In the genomic region with DNA sequence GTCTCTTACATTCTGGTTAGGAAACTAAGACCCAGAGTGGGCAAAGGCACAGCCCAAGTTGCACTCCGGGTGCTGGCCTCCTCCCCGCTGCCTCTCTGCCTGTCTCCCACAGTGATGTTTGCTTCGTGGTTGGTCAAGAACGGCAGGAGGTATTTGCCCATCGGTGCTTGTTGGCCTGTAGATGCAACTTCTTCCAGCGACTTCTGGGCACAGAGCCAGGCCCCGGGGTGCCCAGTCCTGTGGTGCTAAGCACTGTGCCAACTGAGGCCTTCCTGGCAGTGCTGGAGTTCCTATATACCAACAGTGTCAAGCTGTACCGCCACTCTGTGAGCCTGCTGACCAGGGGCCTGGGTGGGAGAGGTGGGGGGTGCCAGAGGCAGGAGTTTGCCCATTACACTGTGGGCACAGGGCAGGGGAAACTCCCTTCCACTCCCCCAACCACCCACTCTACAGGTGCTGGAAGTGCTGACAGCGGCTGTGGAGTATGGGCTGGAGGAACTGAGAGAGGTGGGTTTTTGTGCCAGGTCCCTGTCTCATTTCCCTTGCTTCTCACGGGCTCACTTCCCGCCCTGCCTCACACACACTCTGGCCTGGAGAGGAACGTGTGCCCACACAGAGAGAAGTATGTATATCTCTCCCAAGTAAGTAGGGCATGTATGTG, we compare ENCODE assay signal across 8 cellular contexts. TPM values are rescaled to one million over a fixed set of nuclear protein-coding genes. Genes with fewer than 3 reads are reported as not detected.
DNase-seq lines count a peak whose midpoint lies in the region; ATAC-seq and TF ChIP-seq lines count a peak whose summit lies in the region.

No MANE protein-coding gene starts in this region.

- peaks cover 25% of the 10 kb centered on the region for H3K79me2 ChIP-seq in fibroblast of lung (ENCODE audit: control insufficient read depth, insufficient read depth, low read length)

- H3K36me3 ChIP-seq in fibroblast of lung (ENCODE audit: control insufficient read depth, insufficient read depth, low read length) (peaks cover 25% of the 10 kb centered on the region), psoas muscle (ENCODE audit: insufficient read depth in 1 of 2, low read depth in 1 of 2) (peaks cover 0 to 11% of the 10 kb centered on the region in 2 donors), SJCRH30 (peaks cover 5% of the 10 kb centered on the region; the same call in 1 of the 2 replicates)

- peak overlapping the region; percentile 93 for H3K4me2 ChIP-seq in fibroblast of lung (ENCODE audit: extremely low read depth, insufficient read depth, low read length)

- H3K27ac ChIP-seq in fibroblast of lung (ENCODE audit: insufficient read depth, low read length): peak overlapping the region; percentile 100
- peak overlapping the region; percentile 94 for H3K27ac ChIP-seq in psoas muscle
- H3K27ac ChIP-seq in SJCRH30: no peak overlapping the region

- no peak for ATAC-seq in psoas muscle
- ATAC-seq in HG02610 (IDR thresholded peaks at IDR 0.05; ENCODE audit: unreplicated experiment): no peak

- H3K4me3 ChIP-seq in fibroblast of lung (replicated peaks in 1 of 4; ENCODE audit: control extremely low read depth in 1 of 4, insufficient read depth in 1 of 4, low read depth in 3 of 4, low read length in 4 of 4) (peak overlapping the region in 2 of 4 experiments; percentile 51 to 64), psoas muscle (peak overlapping the region; percentile 51), SJCRH30 (no peak overlapping the region)

- no peak overlapping the region for H3K9ac ChIP-seq in fibroblast of lung (ENCODE audit: insufficient read depth, low read length)

- no peak for TF ChIP-seq CTCF in fibroblast of lung (conservative IDR thresholded peaks at IDR 0.05 in 1 of 2, IDR thresholded peaks at IDR 0.05 in 1 of 2; ENCODE audit: low read depth in 1 of 2, low read length in 2 of 2)
- TF ChIP-seq CTCF in psoas muscle (IDR thresholded peaks at IDR 0.05): no peak

- H3K4me1 ChIP-seq in fibroblast of lung (ENCODE audit: control insufficient read depth, extremely low read depth, insufficient read depth, low read length) (peaks cover 63% of the 10 kb centered on the region), psoas muscle (peaks cover 32% of the 10 kb centered on the region), SJCRH30 (peaks cover 30% of the 10 kb centered on the region)

- 44 to 65% (median 52%) methylated on average over 12 of the region's 12 CpGs for WGBS in psoas muscle, 3 donors

- H3K27me3 ChIP-seq in fibroblast of lung (ENCODE audit: control insufficient read depth, insufficient read depth, low read length): no peaks in the 10 kb centered on the region
- H3K27me3 ChIP-seq in psoas muscle (ENCODE audit: insufficient read depth in 3 of 3, low read length in 2 of 3): no peaks in the 10 kb centered on the region
- H3K27me3 ChIP-seq in SJCRH30: no peaks in the 10 kb centered on the region

- no peaks in the 10 kb centered on the region for H4K20me1 ChIP-seq in fibroblast of lung (ENCODE audit: control insufficient read depth, extremely low read depth, insufficient read depth, low read length)

- H3K9me3 ChIP-seq in fibroblast of lung (ENCODE audit: control insufficient read depth, insufficient read depth, low read depth, low read length) (no peaks in the 10 kb centered on the region), psoas muscle (no peaks in the 10 kb centered on the region), SJCRH30 (replicated peaks) (no peaks in the 10 kb centered on the region)

- H2AFZ ChIP-seq in fibroblast of lung (ENCODE audit: low read length): no peak overlapping the region

- intact Hi-C loops in psoas muscle (cut with DNase I): no loop called here

- peak; percentile 25 for DNase-seq in HT-29 (ENCODE audit: low spot score)
- DNase-seq in activated CD4-positive, alpha-beta T cell treated with anti-CD3 and anti-CD28 coated beads, Interleukin-2, amount 50 U/mL, for 48 hours: peak; percentile 58 to 67
- DNase-seq in fibroblast of lung (ENCODE audit: low read depth in 2 of 2): peak in 1 of 2 donors; percentile 38
- peak; percentile 70 to 80 for DNase-seq in psoas muscle
- no peak for DNase-seq in NCI-H1048 (lab: John Stamatoyannopoulos, UW)
- DNase-seq in SJCRH30: no peak
- DNase-seq in activated CD4-positive, CD25-positive, alpha-beta regulatory T cell treated with anti-CD3 and anti-CD28 coated beads, Interleukin-2, amount 50 U/mL, for 72 hours: no peak

RNA-seq across cellular contexts. Expression of a gene that starts 1.9 kb away (rescaled TPM):
- 16.4 and 18.0 TPM in 2 replicates for total RNA-seq in HT-29 (2014; rRNA removed; shearing (Covaris generic))
- total RNA-seq in fibroblast of lung (3.9 and 5.0 TPM in 2 replicates), psoas muscle (1 to 10 TPM in 3 of 4 donors, under 1 TPM in 1; 0.76 to 1.8 (median 1.3) TPM)
- polyA plus RNA-seq in fibroblast of lung (5.6 and 8.7 TPM in 2 replicates), psoas muscle (1 to 10 TPM in 2 of 3 donors, under 1 TPM in 1; 0.35 to 1.4 (median 1.2) TPM)
- polyA plus RNA-seq in fibroblast of lung (2012): 4.7 and 8.4 TPM in 2 replicates
- 15.1 and 16.2 TPM in 2 replicates for polyA minus RNA-seq in fibroblast of lung (ENCODE audit: low replicate concordance)
- 0.43 and 1.4 TPM in 2 replicates for total RNA-seq in SJCRH30 (2014; rRNA removed; shearing (Covaris generic))

RNA-seq across cellular contexts. Expression of a gene that starts 3.1 kb away (rescaled TPM):
- 3.4 and 10.4 TPM in 2 replicates for total RNA-seq in HT-29 (2014; rRNA removed; shearing (Covaris generic))
- total RNA-seq in fibroblast of lung (0.51 and 0.66 TPM in 2 replicates), psoas muscle (under 1 TPM in 2 of 4 donors, not detected in 2; 0.32 to 0.59 TPM)
- polyA plus RNA-seq in fibroblast of lung (not detected in 2 replicates), psoas muscle (under 1 TPM; 0.06 to 0.42 (median 0.11) TPM)
- polyA plus RNA-seq in fibroblast of lung (2012): 0.19 and 0.37 TPM in 2 replicates
- polyA minus RNA-seq in fibroblast of lung (ENCODE audit: low replicate concordance): not detected in 2 replicates
- not detected in 2 replicates for total RNA-seq in SJCRH30 (2014; rRNA removed; shearing (Covaris generic))

RNA-seq across cellular contexts. Expression of a gene that starts 10.1 kb away (rescaled TPM):
- 135 and 137 TPM in 2 replicates for total RNA-seq in HT-29 (2014; rRNA removed; shearing (Covaris generic))
- 20.8 and 30.6 TPM in 2 replicates for total RNA-seq in fibroblast of lung
- 12.2 and 22.6 TPM in 2 replicates for polyA plus RNA-seq in fibroblast of lung
- polyA plus RNA-seq in fibroblast of lung (2012): 8.8 and 19.4 TPM in 2 replicates
- polyA minus RNA-seq in fibroblast of lung (ENCODE audit: low replicate concordance): 48.0 and 58.2 TPM in 2 replicates
- total RNA-seq in psoas muscle: 1 to 10 TPM; 3.7 to 7.1 (median 4.7) TPM
- 1 to 10 TPM; 3.0 to 8.3 (median 3.5) TPM for polyA plus RNA-seq in psoas muscle
- total RNA-seq in SJCRH30 (2014; rRNA removed; shearing (Covaris generic)): 8.0 and 11.4 TPM in 2 replicates

RNA-seq across cellular contexts. Expression of a gene that starts 22.3 kb away (rescaled TPM):
- total RNA-seq in HT-29 (2014; rRNA removed; shearing (Covaris generic)): 0.31 and 0.33 TPM in 2 replicates
- total RNA-seq in fibroblast of lung (under 0.01 and 0.17 TPM in 2 replicates), psoas muscle (not detected)
- polyA plus RNA-seq in fibroblast of lung (0.10 and 0.11 TPM in 2 replicates), psoas muscle (under 1 TPM in 1 of 3 donors, not detected in 2; 0.08 TPM)
- polyA plus RNA-seq in fibroblast of lung (2012): 0.08 TPM in 2 replicates
- polyA minus RNA-seq in fibroblast of lung (ENCODE audit: low replicate concordance): not detected in 2 replicates
- not detected in 2 replicates for total RNA-seq in SJCRH30 (2014; rRNA removed; shearing (Covaris generic))

RNA-seq across cellular contexts. Expression of a gene that starts 32.8 kb away (rescaled TPM):
- total RNA-seq in HT-29 (2014; rRNA removed; shearing (Covaris generic)): 0.16 and 0.18 TPM in 2 replicates
- total RNA-seq in fibroblast of lung (0.50 TPM in 1 of 2 replicates, not detected in the other), psoas muscle (1 to 10 TPM in 1 of 4 donors, under 1 TPM in 3; 0.12 to 1.0 (median 0.36) TPM)
- polyA plus RNA-seq in fibroblast of lung (0.15 and 0.23 TPM in 2 replicates), psoas muscle (under 1 TPM; 0.31 to 0.55 (median 0.35) TPM)
- polyA plus RNA-seq in fibroblast of lung (2012): 0.31 and 0.44 TPM in 2 replicates
- polyA minus RNA-seq in fibroblast of lung (ENCODE audit: low replicate concordance): 0.20 and 0.63 TPM in 2 replicates
- total RNA-seq in SJCRH30 (2014; rRNA removed; shearing (Covaris generic)): 1.3 and 1.8 TPM in 2 replicates

Comparison
In these comparisons a context has a peak if more than half of its experiments do, and no peak if none do; other contexts are left out.
1. DNase-seq: peak in HT-29 (single experiment), activated CD4-positive, alpha-beta T cell treated with anti-CD3 and anti-CD28 coated beads, Interleukin-2, amount 50 U/mL, for 48 hours (2 of 2) and psoas muscle (2 of 2); none in NCI-H1048 (single experiment), SJCRH30 (0 of 2) and activated CD4-positive, CD25-positive, alpha-beta regulatory T cell treated with anti-CD3 and anti-CD28 coated beads, Interleukin-2, amount 50 U/mL, for 72 hours (single experiment).